Comparison of ENCODE assay signal across 27 cellular contexts in the genomic region with DNA sequence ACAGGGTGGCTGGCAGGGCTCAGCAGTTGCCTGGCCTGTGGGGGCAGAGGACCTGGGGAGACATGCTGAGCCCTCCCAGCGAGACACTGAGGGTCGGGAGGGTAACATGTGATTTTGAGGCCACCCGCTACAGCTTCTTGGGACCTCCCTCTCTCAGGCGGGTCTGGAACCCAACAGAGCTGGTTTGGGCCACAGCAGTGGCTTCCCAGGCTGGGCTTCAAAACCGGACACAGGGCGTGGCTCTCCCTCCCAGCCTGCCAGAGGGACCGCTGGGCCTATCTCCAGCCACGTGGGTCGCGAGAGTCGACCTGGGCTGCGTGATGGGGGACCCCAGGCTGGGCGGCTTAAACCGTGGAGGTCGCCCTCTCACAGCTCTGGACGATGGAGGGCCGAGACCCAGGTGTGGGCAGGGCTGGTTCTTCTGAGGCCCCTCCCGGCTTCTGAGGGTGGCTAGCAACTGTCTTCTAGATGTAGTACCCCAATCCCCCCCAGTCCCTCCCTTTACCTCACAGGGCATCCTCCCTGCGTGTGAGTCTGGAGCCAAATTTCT.
DNase-seq lines count a peak whose midpoint lies in the region; ATAC-seq and TF ChIP-seq lines count a peak whose summit lies in the region.
"Had no signal": no experiment of that assay in that cellular context is flagged by ENCODE, and none has a peak within 500 bp of the region (broad histone marks: within the 10 kb centered on the region; RNA-seq: fewer than 3 reads in every experiment).

No MANE protein-coding gene starts in this region.

- H2BK12ac ChIP-seq in mesenchymal stem cell (ENCODE audit: low read length in 2 of 2): peak overlapping the region in 1 of 2 experiments; percentile 33

- no peaks in the 10 kb centered on the region for H3K27me3 ChIP-seq in heart left ventricle
- H3K27me3 ChIP-seq in right atrium auricular region: no peaks in the 10 kb centered on the region
- peaks cover 6 to 47% of the 10 kb centered on the region in 2 experiments for H3K27me3 ChIP-seq in mesenchymal stem cell (ENCODE audit: control insufficient read depth in 1 of 2, insufficient read depth in 1 of 2, low read length in 2 of 2)
- no peaks in the 10 kb centered on the region for H3K27me3 ChIP-seq in transverse colon
- H3K27me3 ChIP-seq: dorsolateral prefrontal cortex, esophagus squamous epithelium, foreskin keratinocyte, heart right ventricle had no signal

- H3K14ac ChIP-seq in mesenchymal stem cell (ENCODE audit: low read length in 2 of 2): no peak overlapping the region

- no peak overlapping the region for H3K18ac ChIP-seq in mesenchymal stem cell (ENCODE audit: low read depth in 1 of 2, low read length in 2 of 2)

- H3K9me3 ChIP-seq in heart left ventricle (no peaks in the 10 kb centered on the region), right atrium auricular region (no peaks in the 10 kb centered on the region), mesenchymal stem cell (ENCODE audit: control insufficient read depth, low read length) (no peaks in the 10 kb centered on the region), transverse colon (no peaks in the 10 kb centered on the region)
- H3K9me3 ChIP-seq: esophagus squamous epithelium, heart right ventricle had no signal

- peak overlapping the region; percentile 76 for H4K91ac ChIP-seq in mesenchymal stem cell (ENCODE audit: low read length)

- H3K4me1 ChIP-seq in heart left ventricle (peaks cover 0 to 24% (median 16%) of the 10 kb centered on the region in 12 donors), right atrium auricular region (peaks cover 0 to 22% of the 10 kb centered on the region in 2 donors), mesenchymal stem cell (ENCODE audit: control insufficient read depth, insufficient read depth, low read depth, low read length) (peaks cover 30% of the 10 kb centered on the region), transverse colon (peaks cover 0 to 15% (median 4%) of the 10 kb centered on the region in 4 donors)

- no peak overlapping the region for H3K23ac ChIP-seq in mesenchymal stem cell (ENCODE audit: low read length in 2 of 2)

- DNase-seq in heart left ventricle (peak in 3 of 5 donors; percentile 7 to 48 (median 14)), right atrium auricular region (ENCODE audit: low spot score) (no peak), chondrocyte (ENCODE audit: low spot score) (peak; percentile 83), mesenchymal stem cell (no peak), transverse colon (peak; percentile 6), MV-4-11 (lab: John Stamatoyannopoulos, UW) (no peak)
- DNase-seq: activated CD4-positive, alpha-beta T cell treated with anti-CD3 and anti-CD28 coated beads, Interleukin-2, amount 50 U/mL, for 4 hours; DMS79; esophagus squamous epithelium; foreskin keratinocyte; HCEC 1CT; MM.1S; NCI-H1417; NCI-H2029 treated with DMSO at 0.1 percent for 48 hours; NCI-H2227 treated with DMSO at 0.1 percent for 48 hours; NCI-H526 treated with DMSO at 0.1 percent for 48 hours; NK-92 treated with Interleukin-12 subunit alpha and Interleukin-12 subunit beta, amount 100 ng/mL, for 24 hours; stimulated activated CD4-positive, alpha-beta T cell treated with anti-CD3 and anti-CD28 coated beads, Interleukin-15, amount 100 ng/mL, for 24 hours; stimulated activated CD4-positive, alpha-beta T cell treated with anti-CD3 and anti-CD28 coated beads, Interleukin-4, amount 100 ng/mL, for 4 hours had no signal

- no peak for ATAC-seq in heart left ventricle
- no peak for ATAC-seq in GM19455 (IDR thresholded peaks at IDR 0.05; ENCODE audit: unreplicated experiment)
- ATAC-seq: foreskin keratinocyte, heart right ventricle, T-helper 17 cell had no signal

- H3K4ac ChIP-seq in mesenchymal stem cell (ENCODE audit: low read depth in 1 of 2, low read length in 2 of 2): no peak overlapping the region

- in situ Hi-C loops in transverse colon (cut with MboI; ENCODE audit: low pct_ligation_motif_present in 1 of 4, low pct_unique_long_range_greater_than_20kb in 1 of 4, low sequenced_read_pairs in 3 of 4): loop anchor here in 1 of 4 donors (25.0 kb wide), 1 partner anchor 551 kb away; no protein-coding TSS in a partner anchor

- no peak overlapping the region for H3K9ac ChIP-seq in mesenchymal stem cell (ENCODE audit: low read length)
- H3K9ac ChIP-seq: KMS-11 had no signal

- H3K9me3 Mint-ChIP-seq in chondrocyte (ENCODE audit: low read depth): no peaks in the 10 kb centered on the region
- H3K9me3 Mint-ChIP-seq: central memory CD8-positive, alpha-beta T cell; type B pancreatic cell had no signal

- H2AK5ac ChIP-seq in mesenchymal stem cell (ENCODE audit: low read length, severe bottlenecking): peak overlapping the region; percentile 35

- H3K4me3 ChIP-seq in heart left ventricle (no peak overlapping the region), right atrium auricular region (no peak overlapping the region), mesenchymal stem cell (ENCODE audit: insufficient read depth in 1 of 2, low read depth in 1 of 2, low read length in 2 of 2) (no peak overlapping the region), transverse colon (no peak overlapping the region)
- H3K4me3 ChIP-seq: dorsolateral prefrontal cortex, esophagus squamous epithelium, heart right ventricle had no signal

- TF ChIP-seq EP300 in transverse colon (IDR thresholded peaks at IDR 0.05; ENCODE audit: low read depth): no peak

- TF ChIP-seq POLR2A in heart left ventricle (IDR thresholded peaks at IDR 0.05): no peak
- TF ChIP-seq POLR2A in transverse colon (IDR thresholded peaks at IDR 0.05): no peak

- no peak overlapping the region for H2BK5ac ChIP-seq in mesenchymal stem cell (ENCODE audit: low read depth, low read length, poor library complexity, severe bottlenecking)

- no peaks in the 10 kb centered on the region for H3K79me1 ChIP-seq in mesenchymal stem cell (replicated peaks; ENCODE audit: low read length, poor library complexity, severe bottlenecking)

- no peak for TF ChIP-seq CTCF in heart left ventricle (IDR thresholded peaks at IDR 0.05)
- TF ChIP-seq CTCF in right atrium auricular region (IDR thresholded peaks at IDR 0.05): no peak
- TF ChIP-seq CTCF in chondrocyte (IDR thresholded peaks at IDR 0.05): no peak
- TF ChIP-seq CTCF in transverse colon (IDR thresholded peaks at IDR 0.05): no peak

- no peak overlapping the region for H2AFZ ChIP-seq in mesenchymal stem cell (ENCODE audit: low read depth, low read length)

- intact Hi-C loops in heart left ventricle (cut with DNase I) (loop anchor here in 4 of 10 donors (10.0 kb wide), 3 partner anchors 232 to 342 kb away; partner anchors contain the start of genes C11orf21 (in 3 of the 4) and TSPAN32 (in 3 of the 4)), transverse colon (cut with DNase I; ENCODE audit: low total_unique reads) (no loop called here)

- no peak overlapping the region for H3K27ac ChIP-seq in heart left ventricle
- no peak overlapping the region for H3K27ac ChIP-seq in right atrium auricular region
- H3K27ac ChIP-seq in mesenchymal stem cell (ENCODE audit: low read length, poor library complexity, severe bottlenecking): no peak overlapping the region
- no peak overlapping the region for H3K27ac ChIP-seq in transverse colon
- H3K27ac ChIP-seq: C4-2B, dorsolateral prefrontal cortex, esophagus squamous epithelium, foreskin keratinocyte, heart right ventricle, KMS-11 had no signal

- 88 to 100% (median 95%) methylated on average over 7 to 19 of the region's 19 CpGs for WGBS in heart left ventricle, 4 donors
- 90% methylated on average over 19 of the region's 19 CpGs for WGBS in mesenchymal stem cell
- WGBS in transverse colon (ENCODE audit: low coverage in 1 of 2), 2 donors: 97 to 100% methylated on average over 1 to 17 of the region's 19 CpGs

- H2BK120ac ChIP-seq in mesenchymal stem cell (ENCODE audit: low read depth, low read length): no peak overlapping the region

- no peaks in the 10 kb centered on the region for H3K36me3 Mint-ChIP-seq in chondrocyte (ENCODE audit: low read depth)
- H3K36me3 Mint-ChIP-seq: type B pancreatic cell had no signal

- H2BK15ac ChIP-seq in mesenchymal stem cell (ENCODE audit: low read depth, poor library complexity, severe bottlenecking): no peak overlapping the region

- H3K4me3 Mint-ChIP-seq in chondrocyte (ENCODE audit: unreplicated experiment): no peak overlapping the region
- H3K4me3 Mint-ChIP-seq: central memory CD8-positive, alpha-beta T cell; T-helper 17 cell; type B pancreatic cell had no signal

- H4K8ac ChIP-seq in mesenchymal stem cell (ENCODE audit: low read length): no peak overlapping the region

- H3K36me3 ChIP-seq in heart left ventricle (no peaks in the 10 kb centered on the region), right atrium auricular region (no peaks in the 10 kb centered on the region), mesenchymal stem cell (ENCODE audit: control insufficient read depth in 1 of 2, insufficient read depth in 2 of 2, low read depth in 1 of 2, low read length in 2 of 2) (peaks cover 0 to 3% of the 10 kb centered on the region in 2 experiments), transverse colon (no peaks in the 10 kb centered on the region)
- H3K36me3 ChIP-seq: esophagus squamous epithelium had no signal

- H3K27ac Mint-ChIP-seq in chondrocyte (ENCODE audit: unreplicated experiment): no peak overlapping the region
- H3K27ac Mint-ChIP-seq: T-helper 17 cell, type B pancreatic cell had no signal

- H3K4me1 Mint-ChIP-seq in chondrocyte (ENCODE audit: low read depth): peaks cover 12% of the 10 kb centered on the region

- peaks cover 12% of the 10 kb centered on the region for H3K27me3 Mint-ChIP-seq in chondrocyte (ENCODE audit: low read depth)
- H3K27me3 Mint-ChIP-seq: central memory CD8-positive, alpha-beta T cell; T-helper 17 cell had no signal

- H3K4me2 ChIP-seq in mesenchymal stem cell (ENCODE audit: low read length, poor library complexity, severe bottlenecking): no peak overlapping the region
- H3K4me2 ChIP-seq: KMS-11 had no signal

Comparison
In these comparisons a context has a peak if more than half of its experiments do, and no peak if none do; other contexts are left out.
1. DNase-seq: peak in heart left ventricle (3 of 5), chondrocyte (single experiment) and transverse colon (single experiment); none in right atrium auricular region (single experiment), mesenchymal stem cell (single experiment) and MV-4-11 (single experiment).